7 cellular contexts compared by ENCODE assay signal in the genomic region with DNA sequence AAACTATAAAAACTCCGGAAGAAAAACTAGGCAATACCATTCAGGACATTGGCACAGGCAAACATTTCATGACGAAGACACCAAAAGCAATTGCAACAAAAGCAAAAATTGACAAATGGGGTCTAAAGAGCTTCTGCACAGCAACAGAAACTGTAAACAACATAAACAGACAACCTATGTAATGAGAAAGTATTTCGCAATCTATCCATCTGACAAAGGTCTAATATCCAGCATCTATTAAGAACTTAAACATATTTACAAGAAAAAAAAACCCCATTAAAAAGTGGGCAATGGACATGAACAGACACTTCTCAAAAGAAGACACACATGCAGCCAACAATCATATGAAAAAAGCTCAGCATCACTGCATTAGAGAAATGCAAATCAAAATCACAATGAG.
"Had no signal": no experiment of that assay in that cellular context is flagged by ENCODE, and none has a peak within 500 bp of the region (broad histone marks: within the 10 kb centered on the region; RNA-seq: fewer than 3 reads in every experiment).

No MANE protein-coding gene starts in this region.

- H3K4me3 ChIP-seq: GM23248 had no signal

- H3K27ac ChIP-seq: GM23248 had no signal

- DNase-seq: GM23248, GOT3, H9, HCEC 1CT, KG1 had no signal

- H3K9ac ChIP-seq: GM23248 had no signal

- H2AFZ ChIP-seq: GM23248 had no signal

- FAIRE-seq: H54, HTR-8/SVneo had no signal
